Comparison of ENCODE assay signal across 8 cellular contexts in the genomic region with DNA sequence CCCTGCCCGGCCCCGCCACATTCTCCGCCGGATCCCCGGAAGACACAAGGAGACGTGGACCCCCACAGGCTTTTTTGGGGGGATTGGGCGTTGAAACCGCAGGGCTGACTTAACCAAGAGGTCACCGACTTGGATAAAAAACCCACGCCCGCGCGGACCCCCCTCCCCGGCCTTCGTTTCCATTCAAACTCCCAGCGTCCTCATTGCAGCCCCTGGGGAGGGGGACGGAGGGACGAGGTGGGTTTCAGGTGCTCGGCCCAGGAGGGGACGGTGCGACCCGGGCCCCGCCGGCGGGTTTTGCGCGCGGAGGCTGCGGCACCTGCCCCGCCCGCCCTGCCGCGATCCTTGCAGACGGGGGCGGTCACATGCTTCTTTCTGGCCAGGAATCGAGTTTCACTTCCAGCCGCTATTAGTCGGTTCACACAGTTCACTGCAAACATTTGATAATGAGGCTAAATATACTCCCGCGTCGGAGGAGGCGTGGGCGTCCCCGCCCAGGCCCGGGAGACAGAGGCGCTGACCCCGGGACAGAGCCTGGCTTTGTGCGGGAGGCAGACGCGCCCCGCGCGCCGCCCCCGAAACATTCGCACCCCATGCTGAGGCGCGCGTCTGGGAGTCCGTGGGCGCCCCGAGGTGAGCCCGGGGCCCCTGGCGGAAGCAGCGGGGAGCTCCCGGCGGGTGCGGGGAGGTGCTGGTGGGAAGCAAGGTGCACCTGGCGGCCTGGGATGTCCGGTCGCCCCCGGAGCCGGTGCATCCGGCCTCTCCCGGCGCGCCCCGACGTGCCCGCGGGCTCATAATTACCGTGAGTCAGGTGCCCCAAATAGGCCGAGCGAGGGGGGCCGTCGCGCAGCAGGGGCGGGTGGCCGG. TPM values are rescaled to one million over a fixed set of nuclear protein-coding genes. Genes with fewer than 3 reads are reported as not detected.
A peak's percentile ranks its signal among the peaks of the same experiment; 100 is the strongest.
DNase-seq lines count a peak whose midpoint lies in the region; ATAC-seq, FAIRE-seq and TF ChIP-seq lines count a peak whose summit lies in the region.

No MANE protein-coding gene starts in this region.

- H3K9me3 Mint-ChIP-seq in Caco-2 (ENCODE audit: unreplicated experiment) (no peaks in the 10 kb centered on the region), glutamatergic neuron (ENCODE audit: unreplicated experiment) (peaks cover 5% of the 10 kb centered on the region)

- peaks cover 5% of the 10 kb centered on the region; the same call in 1 of the 2 replicates for H3K9me3 ChIP-seq in Caco-2

- CTCF ChIA-PET in Caco-2 (lab: Charles Lee), result no interaction called here

- H3K27me3 Mint-ChIP-seq in Caco-2 (ENCODE audit: insufficient read depth, unreplicated experiment) (no peaks in the 10 kb centered on the region), glutamatergic neuron (ENCODE audit: unreplicated experiment) (peaks cover 12% of the 10 kb centered on the region)

- no peak for TF ChIP-seq CTCF in Caco-2 (IDR thresholded peaks at IDR 0.05; ENCODE audit: insufficient read depth in 1 of 2, low read depth in 1 of 2, low read length in 1 of 2, severe bottlenecking in 1 of 2, unreplicated experiment in 1 of 2)
- no peak for TF ChIP-seq CTCF in epithelial cell of esophagus (IDR thresholded peaks at IDR 0.05; ENCODE audit: insufficient read depth, low read depth, low read length, missing control alignments)
- TF ChIP-seq CTCF in glutamatergic neuron (IDR thresholded peaks at IDR 0.05; ENCODE audit: partially characterized antibody, unreplicated experiment), result no peak

- no TSS peak for BruUV-seq in Caco-2 (replicated peaks; lab: Mats Ljungman, UMichigan)

- peak; percentile 92 for FAIRE-seq in urothelium cell line (lab: Jason Lieb, UNC)

- H3K27ac Mint-ChIP-seq in Caco-2 (ENCODE audit: unreplicated experiment), result no peak overlapping the region
- H3K27ac Mint-ChIP-seq in glutamatergic neuron (ENCODE audit: unreplicated experiment), result no peak overlapping the region

- H3K36me3 ChIP-seq in Caco-2 (ENCODE audit: control insufficient read depth, insufficient read depth, low read length), result no peaks in the 10 kb centered on the region

- peak; percentile 38 for ATAC-seq in HG02852 (IDR thresholded peaks at IDR 0.05; ENCODE audit: unreplicated experiment)
- peak; percentile 3; the same call in 1 of the 3 replicates for ATAC-seq in SK-N-SH treated with all-trans-retinoic acid at 6 μM for 48 hours

- H3K36me3 Mint-ChIP-seq in Caco-2 (ENCODE audit: insufficient read depth, unreplicated experiment), result peaks cover 7% of the 10 kb centered on the region
- H3K36me3 Mint-ChIP-seq in glutamatergic neuron (ENCODE audit: unreplicated experiment), result no peaks in the 10 kb centered on the region

- peak; percentile 72 for DNase-seq in Caco-2
- DNase-seq in epithelial cell of esophagus (ENCODE audit: low read depth), result peak; percentile 66
- peak; percentile 74 for DNase-seq in mucosa of gallbladder (ENCODE audit: low spot score)
- DNase-seq in urothelium cell line (ENCODE audit: low spot score), result peak; percentile 57
- no peak for DNase-seq in glutamatergic neuron
- no peak for DNase-seq in UCSD-AML1 (lab: John Stamatoyannopoulos, UW; ENCODE audit: unreplicated experiment)

- H3K4me1 Mint-ChIP-seq in Caco-2 (ENCODE audit: low read depth, unreplicated experiment), result no peaks in the 10 kb centered on the region
- peaks cover 7% of the 10 kb centered on the region for H3K4me1 Mint-ChIP-seq in glutamatergic neuron (ENCODE audit: low read depth, unreplicated experiment)

- peak overlapping the region; percentile 69 for H3K4me3 Mint-ChIP-seq in Caco-2 (ENCODE audit: unreplicated experiment)
- H3K4me3 Mint-ChIP-seq in glutamatergic neuron (ENCODE audit: unreplicated experiment), result no peak overlapping the region

- POLR2A ChIA-PET in Caco-2 (lab: Charles Lee), result no interaction called here

- peaks cover 34% of the 10 kb centered on the region for H3K4me1 ChIP-seq in Caco-2

- H3K27me3 ChIP-seq in Caco-2 (replicated peaks; ENCODE audit: control insufficient read depth, insufficient read depth, low read length), result peaks cover 1% of the 10 kb centered on the region; the same call in 1 of the 2 replicates

- intact Hi-C loops in Caco-2 (cut with micrococcal nuclease; ENCODE audit: unreplicated experiment), result no loop called here

- H3K4me3 ChIP-seq in Caco-2 (ENCODE audit: low read depth, low read length) (peak overlapping the region; percentile 38), epithelial cell of esophagus (ENCODE audit: low read length) (peak overlapping the region; percentile 32)

TF ChIP-seq in SK-N-SH treated with all-trans-retinoic acid at 6 μM for 48 hours, 23 proteins besides CTCF, POLR2A, EP300 and RAD21:
- no peak for TF ChIP-seq ZNF70 (CRISPR knock-in tag; IDR thresholded peaks at IDR 0.05)
- TF ChIP-seq, protein P1, sequence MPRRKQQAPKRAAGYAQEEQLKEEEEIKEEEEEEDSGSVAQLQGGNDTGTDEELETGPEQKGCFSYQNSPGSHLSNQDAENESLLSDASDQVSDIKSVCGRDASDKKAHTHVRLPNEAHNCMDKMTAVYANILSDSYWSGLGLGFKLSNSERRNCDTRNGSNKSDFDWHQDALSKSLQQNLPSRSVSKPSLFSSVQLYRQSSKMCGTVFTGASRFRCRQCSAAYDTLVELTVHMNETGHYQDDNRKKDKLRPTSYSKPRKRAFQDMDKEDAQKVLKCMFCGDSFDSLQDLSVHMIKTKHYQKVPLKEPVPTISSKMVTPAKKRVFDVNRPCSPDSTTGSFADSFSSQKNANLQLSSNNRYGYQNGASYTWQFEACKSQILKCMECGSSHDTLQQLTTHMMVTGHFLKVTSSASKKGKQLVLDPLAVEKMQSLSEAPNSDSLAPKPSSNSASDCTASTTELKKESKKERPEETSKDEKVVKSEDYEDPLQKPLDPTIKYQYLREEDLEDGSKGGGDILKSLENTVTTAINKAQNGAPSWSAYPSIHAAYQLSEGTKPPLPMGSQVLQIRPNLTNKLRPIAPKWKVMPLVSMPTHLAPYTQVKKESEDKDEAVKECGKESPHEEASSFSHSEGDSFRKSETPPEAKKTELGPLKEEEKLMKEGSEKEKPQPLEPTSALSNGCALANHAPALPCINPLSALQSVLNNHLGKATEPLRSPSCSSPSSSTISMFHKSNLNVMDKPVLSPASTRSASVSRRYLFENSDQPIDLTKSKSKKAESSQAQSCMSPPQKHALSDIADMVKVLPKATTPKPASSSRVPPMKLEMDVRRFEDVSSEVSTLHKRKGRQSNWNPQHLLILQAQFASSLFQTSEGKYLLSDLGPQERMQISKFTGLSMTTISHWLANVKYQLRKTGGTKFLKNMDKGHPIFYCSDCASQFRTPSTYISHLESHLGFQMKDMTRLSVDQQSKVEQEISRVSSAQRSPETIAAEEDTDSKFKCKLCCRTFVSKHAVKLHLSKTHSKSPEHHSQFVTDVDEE (CRISPR knock-in tag; IDR thresholded peaks at IDR 0.05), result no peak
- no peak for TF ChIP-seq GLIS3 (CRISPR knock-in tag; IDR thresholded peaks at IDR 0.05)
- TF ChIP-seq ZNF8 (CRISPR knock-in tag; IDR thresholded peaks at IDR 0.05), result no peak
- TF ChIP-seq, protein P2, sequence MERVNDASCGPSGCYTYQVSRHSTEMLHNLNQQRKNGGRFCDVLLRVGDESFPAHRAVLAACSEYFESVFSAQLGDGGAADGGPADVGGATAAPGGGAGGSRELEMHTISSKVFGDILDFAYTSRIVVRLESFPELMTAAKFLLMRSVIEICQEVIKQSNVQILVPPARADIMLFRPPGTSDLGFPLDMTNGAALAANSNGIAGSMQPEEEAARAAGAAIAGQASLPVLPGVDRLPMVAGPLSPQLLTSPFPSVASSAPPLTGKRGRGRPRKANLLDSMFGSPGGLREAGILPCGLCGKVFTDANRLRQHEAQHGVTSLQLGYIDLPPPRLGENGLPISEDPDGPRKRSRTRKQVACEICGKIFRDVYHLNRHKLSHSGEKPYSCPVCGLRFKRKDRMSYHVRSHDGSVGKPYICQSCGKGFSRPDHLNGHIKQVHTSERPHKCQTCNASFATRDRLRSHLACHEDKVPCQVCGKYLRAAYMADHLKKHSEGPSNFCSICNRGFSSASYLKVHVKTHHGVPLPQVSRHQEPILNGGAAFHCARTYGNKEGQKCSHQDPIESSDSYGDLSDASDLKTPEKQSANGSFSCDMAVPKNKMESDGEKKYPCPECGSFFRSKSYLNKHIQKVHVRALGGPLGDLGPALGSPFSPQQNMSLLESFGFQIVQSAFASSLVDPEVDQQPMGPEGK (CRISPR knock-in tag; IDR thresholded peaks at IDR 0.05; ENCODE audit: borderline replicate concordance), result no peak
- TF ChIP-seq, protein P3, sequence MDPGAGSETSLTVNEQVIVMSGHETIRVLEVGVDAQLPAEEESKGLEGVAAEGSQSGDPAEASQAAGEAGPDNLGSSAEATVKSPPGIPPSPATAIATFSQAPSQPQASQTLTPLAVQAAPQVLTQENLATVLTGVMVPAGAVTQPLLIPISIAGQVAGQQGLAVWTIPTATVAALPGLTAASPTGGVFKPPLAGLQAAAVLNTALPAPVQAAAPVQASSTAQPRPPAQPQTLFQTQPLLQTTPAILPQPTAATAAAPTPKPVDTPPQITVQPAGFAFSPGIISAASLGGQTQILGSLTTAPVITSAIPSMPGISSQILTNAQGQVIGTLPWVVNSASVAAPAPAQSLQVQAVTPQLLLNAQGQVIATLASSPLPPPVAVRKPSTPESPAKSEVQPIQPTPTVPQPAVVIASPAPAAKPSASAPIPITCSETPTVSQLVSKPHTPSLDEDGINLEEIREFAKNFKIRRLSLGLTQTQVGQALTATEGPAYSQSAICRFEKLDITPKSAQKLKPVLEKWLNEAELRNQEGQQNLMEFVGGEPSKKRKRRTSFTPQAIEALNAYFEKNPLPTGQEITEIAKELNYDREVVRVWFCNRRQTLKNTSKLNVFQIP (CRISPR knock-in tag; IDR thresholded peaks at IDR 0.05; ENCODE audit: borderline replicate concordance, low read depth), result no peak
- TF ChIP-seq BACH2 (CRISPR knock-in tag; IDR thresholded peaks at IDR 0.05; ENCODE audit: borderline replicate concordance), result no peak
- no peak for TF ChIP-seq PPARA (CRISPR knock-in tag; IDR thresholded peaks at IDR 0.05; ENCODE audit: borderline replicate concordance)
- no peak for TF ChIP-seq SNAI2 (CRISPR knock-in tag; IDR thresholded peaks at IDR 0.05)

RNA-seq across cellular contexts. Expression of a gene that starts 2.7 kb away (rescaled TPM):
- total RNA-seq in Caco-2 (2022), result 76.8 and 78.5 TPM in 2 replicates
- 51.2 TPM for total RNA-seq in mucosa of gallbladder
- total RNA-seq in glutamatergic neuron (ENCODE audit: unreplicated experiment), result 7.6 TPM

Comparison
In these comparisons a context has a peak if more than half of its experiments do, and no peak if none do; other contexts are left out.
1. DNase-seq: peak in Caco-2 (2 of 2), epithelial cell of esophagus (single experiment), mucosa of gallbladder (single experiment) and urothelium cell line (single experiment); none in glutamatergic neuron (single experiment) and UCSD-AML1 (single experiment).